ENCODE assay signal across 8 cellular contexts in the genomic region with DNA sequence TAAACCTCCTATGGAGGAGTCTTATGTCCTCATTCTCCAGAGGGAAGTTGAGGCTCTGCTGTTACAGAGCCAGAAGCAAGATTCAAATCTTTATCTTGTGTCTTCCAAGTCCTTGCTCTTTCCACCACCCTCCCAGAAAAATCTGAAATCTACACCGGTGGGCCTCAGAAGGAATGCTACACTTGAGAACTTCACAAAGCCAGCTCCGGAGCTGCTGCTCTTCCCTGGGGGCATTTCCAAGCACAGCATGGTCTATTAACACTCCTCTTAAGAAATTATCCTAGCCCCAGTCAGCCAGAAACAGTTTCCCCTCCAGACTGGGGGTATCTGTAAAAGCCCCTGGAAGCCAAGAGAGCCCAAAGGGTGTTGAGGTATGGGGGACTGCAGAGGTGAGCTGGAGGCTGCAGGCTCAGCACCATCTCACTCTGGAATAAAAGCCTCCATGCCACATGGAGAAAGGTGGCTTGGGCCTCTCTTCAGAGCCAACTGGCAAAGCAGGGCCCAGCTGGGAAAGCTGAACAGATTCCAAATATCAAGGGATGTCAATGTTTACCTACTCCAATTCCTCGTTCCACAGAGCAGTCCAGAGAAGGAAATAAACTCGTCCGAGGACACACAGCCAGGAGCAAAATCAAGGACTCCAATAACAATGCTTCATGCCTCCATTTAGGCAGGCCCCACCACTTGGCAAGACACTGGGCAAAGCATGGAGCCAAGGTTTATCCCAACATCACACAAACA. TPM values are rescaled to one million over a fixed set of nuclear protein-coding genes. Genes with fewer than 3 reads are reported as not detected.
DNase-seq lines count a peak whose midpoint lies in the region; ATAC-seq and TF ChIP-seq lines count a peak whose summit lies in the region.

No MANE protein-coding gene starts in this region.

- H3K18ac ChIP-seq in mesenchymal stem cell (ENCODE audit: low read depth in 1 of 2, low read length in 2 of 2), result peak overlapping the region in 1 of 2 experiments; percentile 12

- no peaks in the 10 kb centered on the region for H3K36me3 ChIP-seq in adipocyte (ENCODE audit: control insufficient read depth, insufficient read depth, low read length, severe bottlenecking)
- H3K36me3 ChIP-seq in mesenchymal stem cell (ENCODE audit: control insufficient read depth in 1 of 2, insufficient read depth in 2 of 2, low read depth in 1 of 2, low read length in 2 of 2), result peaks cover 3 to 12% of the 10 kb centered on the region in 2 experiments
- no peaks in the 10 kb centered on the region for H3K36me3 ChIP-seq in upper lobe of left lung
- no peaks in the 10 kb centered on the region for H3K36me3 ChIP-seq in MM.1S (replicated peaks; ENCODE audit: insufficient read depth, low read length)

- peaks cover 76% of the 10 kb centered on the region for H3K4me1 ChIP-seq in adipocyte (ENCODE audit: control insufficient read depth, insufficient read depth, low read length)
- peaks cover 76% of the 10 kb centered on the region for H3K4me1 ChIP-seq in mesenchymal stem cell (ENCODE audit: control insufficient read depth, insufficient read depth, low read depth, low read length)
- H3K4me1 ChIP-seq in upper lobe of left lung, result peaks cover 90 to 100% (median 97%) of the 10 kb centered on the region in 4 donors
- 0 out of 2 replicates have a peak, but pooled peaks cover 3% of the 10 kb centered on the region for H3K4me1 ChIP-seq in MM.1S (ENCODE audit: low read length)

- H4K91ac ChIP-seq in mesenchymal stem cell (ENCODE audit: low read length), result no peak overlapping the region

- TF ChIP-seq POLR2A in upper lobe of left lung (IDR thresholded peaks at IDR 0.05), result no peak

- WGBS in mesenchymal stem cell, result 63% methylated on average over 5 of the region's 5 CpGs
- WGBS in upper lobe of left lung, 2 donors, result 30 to 37% methylated on average over 5 of the region's 5 CpGs

- H3K4me1 Mint-ChIP-seq in activated T-cell treated with anti-CD3 and anti-CD28 coated beads, Interleukin-2, amount 50 U/mL, for 72 hours (ENCODE audit: low read depth), result peaks cover 99% of the 10 kb centered on the region

- no peak overlapping the region for H4K8ac ChIP-seq in mesenchymal stem cell (ENCODE audit: low read length)

- TF ChIP-seq CTCF in upper lobe of left lung (IDR thresholded peaks at IDR 0.05) (no peak), MM.1S (IDR thresholded peaks at IDR 0.05; ENCODE audit: low read length) (no peak)

- no peak for TF ChIP-seq EP300 in upper lobe of left lung (IDR thresholded peaks at IDR 0.05)

- H3K9ac ChIP-seq in adipocyte (ENCODE audit: low read length) (no peak overlapping the region), mesenchymal stem cell (ENCODE audit: low read length) (no peak overlapping the region), MM.1S (ENCODE audit: low read length) (no peak overlapping the region)

- H3K4ac ChIP-seq in mesenchymal stem cell (ENCODE audit: low read depth in 1 of 2, low read length in 2 of 2), result peak overlapping the region in 1 of 2 experiments; percentile 7

- H2AFZ ChIP-seq in mesenchymal stem cell (ENCODE audit: low read depth, low read length), result no peak overlapping the region
- no peak overlapping the region for H2AFZ ChIP-seq in MM.1S (ENCODE audit: low read length)

- H2BK12ac ChIP-seq in mesenchymal stem cell (ENCODE audit: low read length in 2 of 2), result no peak overlapping the region

- no peak overlapping the region for H2BK15ac ChIP-seq in mesenchymal stem cell (ENCODE audit: low read depth, poor library complexity, severe bottlenecking)

- H3K9me3 Mint-ChIP-seq in activated T-cell treated with anti-CD3 and anti-CD28 coated beads, Interleukin-2, amount 50 U/mL, for 72 hours, result no peaks in the 10 kb centered on the region

- H3K27ac ChIP-seq in mesenchymal stem cell (ENCODE audit: low read length, poor library complexity, severe bottlenecking) (peak overlapping the region; percentile 55), upper lobe of left lung (peak overlapping the region; percentile 84 to 98 (median 96)), MM.1S (ENCODE audit: low read length) (no peak overlapping the region)

- H3K79me1 ChIP-seq in mesenchymal stem cell (replicated peaks; ENCODE audit: low read length, poor library complexity, severe bottlenecking), result no peaks in the 10 kb centered on the region

- H3K4me3 Mint-ChIP-seq in activated T-cell treated with anti-CD3 and anti-CD28 coated beads, Interleukin-2, amount 50 U/mL, for 72 hours, result peak overlapping the region; percentile 15 to 50

- no peak overlapping the region for H2BK5ac ChIP-seq in mesenchymal stem cell (ENCODE audit: low read depth, low read length, poor library complexity, severe bottlenecking)

- H3K4me2 ChIP-seq in mesenchymal stem cell (ENCODE audit: low read length, poor library complexity, severe bottlenecking) (peak overlapping the region; percentile 8), MM.1S (ENCODE audit: low read depth, low read length) (no peak overlapping the region)

- H3K27me3 Mint-ChIP-seq in activated T-cell treated with anti-CD3 and anti-CD28 coated beads, Interleukin-2, amount 50 U/mL, for 72 hours (ENCODE audit: low read depth), result no peaks in the 10 kb centered on the region

- H3K9me3 ChIP-seq in adipocyte (ENCODE audit: control insufficient read depth, low read length) (no peaks in the 10 kb centered on the region), mesenchymal stem cell (ENCODE audit: control insufficient read depth, low read length) (no peaks in the 10 kb centered on the region), upper lobe of left lung (no peaks in the 10 kb centered on the region), MM.1S (replicated peaks; ENCODE audit: insufficient read depth, low read length) (no peaks in the 10 kb centered on the region)

- peaks cover 39% of the 10 kb centered on the region for H4K20me1 ChIP-seq in MM.1S (ENCODE audit: insufficient read depth, low read length)

- peaks cover 0 to 5% of the 10 kb centered on the region in 2 donors for H3K36me3 Mint-ChIP-seq in activated T-cell treated with anti-CD3 and anti-CD28 coated beads, Interleukin-2, amount 50 U/mL, for 72 hours (ENCODE audit: insufficient read depth in 2 of 2)

- H3K9me2 ChIP-seq in MM.1S (replicated peaks; ENCODE audit: insufficient read depth, low read length), result no peaks in the 10 kb centered on the region

- H3K23ac ChIP-seq in mesenchymal stem cell (ENCODE audit: low read length in 2 of 2), result peak overlapping the region in 1 of 2 experiments; percentile 73

- H3K79me2 ChIP-seq in MM.1S (ENCODE audit: low read length), result peaks cover 99% of the 10 kb centered on the region

- H3K27ac Mint-ChIP-seq in activated T-cell treated with anti-CD3 and anti-CD28 coated beads, Interleukin-2, amount 50 U/mL, for 72 hours, result no peak overlapping the region

- H3K4me3 ChIP-seq in adipocyte (ENCODE audit: low read length) (no peak overlapping the region), mesenchymal stem cell (ENCODE audit: insufficient read depth in 1 of 2, low read depth in 1 of 2, low read length in 2 of 2) (peak overlapping the region in 1 of 2 experiments; percentile 27), upper lobe of left lung (no peak overlapping the region), MM.1S (ENCODE audit: low read length) (no peak overlapping the region)

- no peak overlapping the region for H2BK120ac ChIP-seq in mesenchymal stem cell (ENCODE audit: low read depth, low read length)

- H3K27me3 ChIP-seq in adipocyte (replicated peaks; ENCODE audit: control insufficient read depth, insufficient read depth, low read length), result no peaks in the 10 kb centered on the region
- no peaks in the 10 kb centered on the region for H3K27me3 ChIP-seq in mesenchymal stem cell (ENCODE audit: control insufficient read depth in 1 of 2, insufficient read depth in 1 of 2, low read length in 2 of 2)
- no peaks in the 10 kb centered on the region for H3K27me3 ChIP-seq in upper lobe of left lung
- no peaks in the 10 kb centered on the region for H3K27me3 ChIP-seq in MM.1S (replicated peaks; ENCODE audit: insufficient read depth, low read length)

- peak overlapping the region; percentile 21 for H2AK5ac ChIP-seq in mesenchymal stem cell (ENCODE audit: low read length, severe bottlenecking)

- DNase-seq in activated T-cell treated with anti-CD3 and anti-CD28 coated beads, Interleukin-2, amount 50 U/mL, for 72 hours, result no peak
- DNase-seq in activated T-cell treated with anti-CD3 and anti-CD28 coated beads for 4 hours, result no peak
- peak; percentile 33 for DNase-seq in adipocyte (ENCODE audit: low read depth)
- no peak for DNase-seq in mesenchymal stem cell
- DNase-seq in upper lobe of left lung, result no peak
- no peak for DNase-seq in NCI-H510A (lab: John Stamatoyannopoulos, UW)
- DNase-seq in MM.1S, result no peak
- no peak for DNase-seq in NCI-H1930 (lab: John Stamatoyannopoulos, UW)

- no peak overlapping the region for H3K14ac ChIP-seq in mesenchymal stem cell (ENCODE audit: low read length in 2 of 2)

- no peaks in the 10 kb centered on the region for H3F3A ChIP-seq in MM.1S (ENCODE audit: insufficient read depth, low read length)

- ATAC-seq in activated T-cell treated with anti-CD3 and anti-CD28 coated beads, Interleukin-2, amount 50 U/mL, for 72 hours (replicated peaks in 1 of 2), result no peak
- ATAC-seq in upper lobe of left lung (ENCODE audit: low FRiP score in 2 of 2), result no peak

RNA-seq across cellular contexts. Expression of a gene that starts 36.1 kb away (rescaled TPM):
- total RNA-seq in activated T-cell treated with anti-CD3 and anti-CD28 coated beads, Interleukin-2, amount 50 U/mL, for 72 hours, result 10 to 100 TPM; 38.1 to 47.5 TPM
- polyA plus RNA-seq in mesenchymal stem cell (2013, experiment 1 of 2), result 53.1 TPM
- 53.5 TPM for polyA plus RNA-seq in mesenchymal stem cell (2013, experiment 2 of 2)
- total RNA-seq in upper lobe of left lung, result 10 to 100 TPM in 5 of 6 donors, 1 to 10 TPM in 1; 9.9 to 28.9 (median 15.2) TPM
